In genomic region chr20:19786311-19786710, GRCh38 we compare ENCODE assay signal across 8 cellular contexts. TPM values are rescaled to one million over a fixed set of nuclear protein-coding genes. Genes with fewer than 3 reads are reported as not detected.
DNase-seq lines count a peak whose midpoint lies in the region; ATAC-seq, FAIRE-seq and TF ChIP-seq lines count a peak whose summit lies in the region.

No MANE protein-coding gene starts in this region.

- in situ Hi-C loops in ACHN (cut with HindIII; ENCODE audit: low pct_ligation_motif_present, low pct_unique_long_range_greater_than_20kb, low sequenced_read_pairs): no loop called here

- POLR2A ChIA-PET in activated CD4-positive, alpha-beta T cell treated with anti-CD3 and anti-CD28 coated beads for 36 hours (lab: Charles Lee): interaction anchor here (0.5 kb wide), 1 partner anchor 252 kb away, joined by 3 read pairs; no protein-coding TSS in a partner anchor

- TF ChIP-seq POLR2A in body of pancreas (IDR thresholded peaks at IDR 0.05) (no peak), GM12891 (IDR thresholded peaks at IDR 0.05; ENCODE audit: low read depth, low read length) (no peak)

- no peak overlapping the region for H3K27ac Mint-ChIP-seq in activated CD4-positive, alpha-beta T cell treated with anti-CD3 and anti-CD28 coated beads for 36 hours

- peaks cover 2% of the 10 kb centered on the region for H3K4me1 Mint-ChIP-seq in activated CD4-positive, alpha-beta T cell treated with anti-CD3 and anti-CD28 coated beads for 36 hours

- CTCF ChIA-PET in activated CD4-positive, alpha-beta T cell treated with anti-CD3 and anti-CD28 coated beads for 36 hours (lab: Charles Lee): interaction anchor here (0.8 to 1.4 kb wide), 5 partner anchors 47 to 364 kb away, joined by 3 to 5 read pairs (median 4); no protein-coding TSS in a partner anchor

- intact Hi-C loops in body of pancreas (cut with DNase I): loop anchor here (5.0 kb wide), 1 partner anchor 206 kb away; no protein-coding TSS in a partner anchor
- intact Hi-C loops in activated CD4-positive, alpha-beta T cell treated with anti-CD3 and anti-CD28 coated beads for 36 hours (cut with DNase I, micrococcal nuclease): no loop called here

- peaks cover 2% of the 10 kb centered on the region for H3K9me3 Mint-ChIP-seq in activated CD4-positive, alpha-beta T cell treated with anti-CD3 and anti-CD28 coated beads for 36 hours (ENCODE audit: low read depth)

- H3K4me3 Mint-ChIP-seq in activated CD4-positive, alpha-beta T cell treated with anti-CD3 and anti-CD28 coated beads for 36 hours: no peak overlapping the region

- 46 to 60% methylated on average over 5 of the region's 5 CpGs for WGBS in body of pancreas, 2 donors

- FAIRE-seq in GM12891 (lab: Jason Lieb, UNC): no peak

- peak; percentile 24 for ATAC-seq in body of pancreas
- ATAC-seq in GM19463 (IDR thresholded peaks at IDR 0.05; ENCODE audit: unreplicated experiment): no peak
- ATAC-seq in activated CD4-positive, alpha-beta T cell treated with anti-CD3 and anti-CD28 coated beads for 36 hours: no peak
- no peak for ATAC-seq in GM18868 (IDR thresholded peaks at IDR 0.05; ENCODE audit: unreplicated experiment)

- no peaks in the 10 kb centered on the region for H3K9me3 ChIP-seq in body of pancreas

- peaks cover 25% of the 10 kb centered on the region for H3K4me1 ChIP-seq in body of pancreas

- H3K27me3 ChIP-seq in body of pancreas: no peaks in the 10 kb centered on the region

- peaks cover 13% of the 10 kb centered on the region for H3K27me3 Mint-ChIP-seq in activated CD4-positive, alpha-beta T cell treated with anti-CD3 and anti-CD28 coated beads for 36 hours

- H3K27ac ChIP-seq in body of pancreas: peak overlapping the region in 1 of 4 donors; percentile 29

- no peaks in the 10 kb centered on the region for H3K36me3 ChIP-seq in body of pancreas (replicated peaks in 1 of 2; ENCODE audit: insufficient read depth in 1 of 2, low read depth in 2 of 2)

- peaks cover 1% of the 10 kb centered on the region for H3K36me3 Mint-ChIP-seq in activated CD4-positive, alpha-beta T cell treated with anti-CD3 and anti-CD28 coated beads for 36 hours (ENCODE audit: low read depth)

- no peak for TF ChIP-seq CTCF in body of pancreas (IDR thresholded peaks at IDR 0.05)

- H3K4me3 ChIP-seq in body of pancreas: no peak overlapping the region

- DNase-seq in ACHN: peak; percentile 88
- DNase-seq in MV-4-11 (lab: John Stamatoyannopoulos, UW): peak; percentile 61
- peak in 2 of 4 donors; percentile 33 to 45 for DNase-seq in body of pancreas
- DNase-seq in kidney glomerular epithelial cell (lab: John Stamatoyannopoulos, UW): peak; percentile 97
- DNase-seq in activated CD4-positive, alpha-beta T cell treated with anti-CD3 and anti-CD28 coated beads for 36 hours: no peak
- DNase-seq in GM12891 (ENCODE audit: insufficient read length, low spot score): no peak

TF ChIP-seq in GM12891, 5 proteins besides CTCF, POLR2A, EP300 and RAD21:
- TF ChIP-seq POU2F2 (IDR thresholded peaks at IDR 0.05; ENCODE audit: low read depth, low read length): no peak
- no peak for TF ChIP-seq PAX5 (IDR thresholded peaks at IDR 0.05; ENCODE audit: insufficient read depth, low read length, severe bottlenecking)
- TF ChIP-seq SPI1 (IDR thresholded peaks at IDR 0.05; ENCODE audit: low read depth, low read length): no peak
- no peak for TF ChIP-seq TAF1 (IDR thresholded peaks at IDR 0.05; ENCODE audit: low read depth, low read length)
- TF ChIP-seq POLR2AphosphoS5 (IDR thresholded peaks at IDR 0.05; ENCODE audit: low read depth, low read length): no peak
TF ChIP-seq in GM12891: peak in this region for 0.

RNA-seq across cellular contexts. Expression of gene RIN2, which starts 28.3 kb away (rescaled TPM):
- 10 to 100 TPM; 20.4 to 34.0 TPM for total RNA-seq in body of pancreas
- total RNA-seq in activated CD4-positive, alpha-beta T cell treated with anti-CD3 and anti-CD28 coated beads for 36 hours: not detected
- polyA plus RNA-seq in GM12891 (2012; ENCODE audit: low read depth, missing spikeins): 0.40 TPM

Comparison
In these comparisons a context has a peak if more than half of its experiments do, and no peak if none do; other contexts are left out.
1. DNase-seq: peak in ACHN (single experiment), MV-4-11 (single experiment) and kidney glomerular epithelial cell (single experiment); none in activated CD4-positive, alpha-beta T cell treated with anti-CD3 and anti-CD28 coated beads for 36 hours (single experiment) and GM12891 (single experiment).
2. RNA of gene RIN2, which starts 28.3 kb away (total RNA-seq): 20.4 to 34.0 TPM in body of pancreas; not detected in activated CD4-positive, alpha-beta T cell treated with anti-CD3 and anti-CD28 coated beads for 36 hours; every median in the first group is over 10 times any median in the second.